Comparison of ENCODE assay signal across 8 cellular contexts in the genomic region with DNA sequence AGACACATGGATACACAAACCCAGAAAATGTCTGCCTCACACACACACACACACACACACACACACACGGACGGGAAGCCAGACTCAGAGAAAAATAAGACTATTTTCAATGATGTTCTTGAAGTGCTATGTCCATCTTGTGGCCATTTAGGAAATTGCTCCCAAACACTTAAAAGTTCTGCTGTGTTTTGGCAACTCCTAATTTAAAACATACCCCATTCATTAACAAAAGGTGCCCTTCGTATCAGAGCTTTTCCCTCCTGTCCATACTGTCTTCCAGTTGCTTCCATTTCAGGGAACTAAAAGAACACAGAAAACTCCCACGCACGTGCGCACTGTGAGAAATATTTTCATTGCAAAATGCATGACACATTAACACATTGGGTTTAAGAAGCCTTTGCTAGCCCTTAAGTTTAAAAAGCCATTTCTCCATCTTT. TPM values are rescaled to one million over a fixed set of nuclear protein-coding genes. Genes with fewer than 3 reads are reported as not detected.
DNase-seq lines count a peak whose midpoint lies in the region; ATAC-seq and TF ChIP-seq lines count a peak whose summit lies in the region.

No MANE protein-coding gene starts in this region.

- H3K4me3 Mint-ChIP-seq in endothelial cell (ENCODE audit: unreplicated experiment) = no peak overlapping the region
- H3K4me3 Mint-ChIP-seq in naive thymus-derived CD4-positive, alpha-beta T cell = no peak overlapping the region

- no peaks in the 10 kb centered on the region for H3K4me1 ChIP-seq in naive thymus-derived CD4-positive, alpha-beta T cell (ENCODE audit: control insufficient read depth in 2 of 2, insufficient read depth in 2 of 2, low read length in 2 of 2)

- H3K4me1 Mint-ChIP-seq in endothelial cell (ENCODE audit: unreplicated experiment) = no peaks in the 10 kb centered on the region
- peaks cover 0 to 2% (median 0%) of the 10 kb centered on the region in 7 donors for H3K4me1 Mint-ChIP-seq in naive thymus-derived CD4-positive, alpha-beta T cell

- TF ChIP-seq CTCF in AG04450 (IDR thresholded peaks at IDR 0.05; ENCODE audit: low read depth, low read length) = peak; percentile 76
- peak; percentile 57 for TF ChIP-seq CTCF in GM12874 (IDR thresholded peaks at IDR 0.05; ENCODE audit: insufficient read depth, low read depth, low read length)
- TF ChIP-seq CTCF in endothelial cell (IDR thresholded peaks at IDR 0.05; ENCODE audit: unreplicated experiment) = peak; percentile 69

- no peaks in the 10 kb centered on the region for H3K9me3 Mint-ChIP-seq in endothelial cell (ENCODE audit: unreplicated experiment)
- H3K9me3 Mint-ChIP-seq in naive thymus-derived CD4-positive, alpha-beta T cell = peaks cover 0 to 2% (median 0%) of the 10 kb centered on the region in 11 donors

- CTCF ChIA-PET in AG04450 (lab: Charles Lee) = interaction anchor here (0.6 to 2.6 kb wide), 11 partner anchors 8 to 1060 kb away, joined by 3 to 14 read pairs (median 4); no protein-coding TSS in a partner anchor
- CTCF ChIA-PET in naive thymus-derived CD4-positive, alpha-beta T cell (lab: Charles Lee) = no interaction called here

- no peaks in the 10 kb centered on the region for H3K9me3 ChIP-seq in AG04450 (ENCODE audit: control insufficient read depth, insufficient read depth, low read length)
- H3K9me3 ChIP-seq in naive thymus-derived CD4-positive, alpha-beta T cell (ENCODE audit: control insufficient read depth in 2 of 3, low read length in 3 of 3) = no peaks in the 10 kb centered on the region

- no peak overlapping the region for H3K27ac ChIP-seq in AG04450 (ENCODE audit: low read depth, low read length)
- H3K27ac ChIP-seq in naive thymus-derived CD4-positive, alpha-beta T cell (ENCODE audit: low read depth, low read length) = no peak overlapping the region

- no peak overlapping the region for H3K27ac Mint-ChIP-seq in endothelial cell (ENCODE audit: unreplicated experiment)
- peak overlapping the region in 1 of 9 donors; percentile 3 for H3K27ac Mint-ChIP-seq in naive thymus-derived CD4-positive, alpha-beta T cell

- no peaks in the 10 kb centered on the region for H3K36me3 Mint-ChIP-seq in endothelial cell (ENCODE audit: low read depth, unreplicated experiment)
- no peaks in the 10 kb centered on the region for H3K36me3 Mint-ChIP-seq in naive thymus-derived CD4-positive, alpha-beta T cell

- intact Hi-C loops in naive thymus-derived CD4-positive, alpha-beta T cell (cut with micrococcal nuclease) = loop anchor here in 1 of 2 donors (10.0 kb wide), 1 partner anchor 1056 kb away; no protein-coding TSS in a partner anchor

- peak; percentile 22 for ATAC-seq in naive thymus-derived CD4-positive, alpha-beta T cell

- no peak overlapping the region for H3K4me3 ChIP-seq in AG04450 (ENCODE audit: low read depth, low read length)
- H3K4me3 ChIP-seq in naive thymus-derived CD4-positive, alpha-beta T cell (ENCODE audit: low read length) = no peak overlapping the region

- DNase-seq in AG04450 (ENCODE audit: low read depth, low spot score) (peak; percentile 42), M059J (ENCODE audit: low read depth) (peak; percentile 54), SHP77 (lab: John Stamatoyannopoulos, UW) (peak; percentile 16 to 56), endothelial cell (ENCODE audit: low spot score) (peak; percentile 47)
- DNase-seq in naive thymus-derived CD4-positive, alpha-beta T cell = peak in 2 of 9 donors; percentile 1 to 9
- DNase-seq in NK-92 treated with Interleukin-12 subunit alpha and Interleukin-12 subunit beta, amount 100 ng/mL, for 24 hours (lab: John Stamatoyannopoulos, UW) = no peak
- no peak for DNase-seq in stimulated activated CD4-positive, alpha-beta T cell treated with anti-CD3 and anti-CD28 coated beads, Interleukin-4, amount 100 ng/mL, for 24 hours

- no peaks in the 10 kb centered on the region for H3K36me3 ChIP-seq in naive thymus-derived CD4-positive, alpha-beta T cell (ENCODE audit: control insufficient read depth in 2 of 3, insufficient read depth in 3 of 3, low read length in 3 of 3)

- H3K27me3 Mint-ChIP-seq in endothelial cell (ENCODE audit: unreplicated experiment) = no peaks in the 10 kb centered on the region
- peaks cover 3 to 41% (median 31%) of the 10 kb centered on the region in 5 donors for H3K27me3 Mint-ChIP-seq in naive thymus-derived CD4-positive, alpha-beta T cell

- no peaks in the 10 kb centered on the region for H3K27me3 ChIP-seq in AG04450 (ENCODE audit: control insufficient read depth, insufficient read depth, low read length)
- no peaks in the 10 kb centered on the region for H3K27me3 ChIP-seq in naive thymus-derived CD4-positive, alpha-beta T cell (ENCODE audit: control insufficient read depth in 2 of 2, insufficient read depth in 2 of 2, low read length in 2 of 2)

- POLR2A ChIA-PET in AG04450 (lab: Yijun Ruan, JAX) = no interaction called here
- POLR2A ChIA-PET in naive thymus-derived CD4-positive, alpha-beta T cell (lab: Charles Lee) = no interaction called here

RNA-seq across cellular contexts. Expression of a gene that starts 44.6 kb away (rescaled TPM):
- polyA plus RNA-seq in AG04450 (2011; rRNA removed) = not detected in 2 replicates
- polyA minus RNA-seq in AG04450 (2011; rRNA and poly(A)+ RNA removed) = not detected in 2 replicates
- total RNA-seq in M059J (2014; rRNA removed; shearing (Covaris generic)) = 0.05 TPM in 1 of 2 replicates, not detected in the other
- total RNA-seq in endothelial cell (ENCODE audit: unreplicated experiment) = not detected
- not detected for total RNA-seq in naive thymus-derived CD4-positive, alpha-beta T cell
- polyA plus RNA-seq in naive thymus-derived CD4-positive, alpha-beta T cell = not detected

RNA-seq across cellular contexts. Expression of a gene that starts 59.2 kb away (rescaled TPM):
- not detected in 2 replicates for polyA plus RNA-seq in AG04450 (2011; rRNA removed)
- not detected in 2 replicates for polyA minus RNA-seq in AG04450 (2011; rRNA and poly(A)+ RNA removed)
- 0.20 TPM in 1 of 2 replicates, not detected in the other for total RNA-seq in M059J (2014; rRNA removed; shearing (Covaris generic))
- total RNA-seq in endothelial cell (ENCODE audit: unreplicated experiment) = 0.18 TPM
- total RNA-seq in naive thymus-derived CD4-positive, alpha-beta T cell = not detected
- not detected for polyA plus RNA-seq in naive thymus-derived CD4-positive, alpha-beta T cell

Comparison
In these comparisons a context has a peak if more than half of its experiments do, and no peak if none do; other contexts are left out.
1. DNase-seq: peak in AG04450 (single experiment), M059J (single experiment), SHP77 (2 of 2) and endothelial cell (single experiment); none in NK-92 treated with Interleukin-12 subunit alpha and Interleukin-12 subunit beta, amount 100 ng/mL, for 24 hours (single experiment) and stimulated activated CD4-positive, alpha-beta T cell treated with anti-CD3 and anti-CD28 coated beads, Interleukin-4, amount 100 ng/mL, for 24 hours (single experiment).
2. Peak in every context shown above with its lines, with median percentiles within 50 percentile points of each other: CTCF ChIP-seq.